Comparison of ENCODE assay signal across 1 cellular context in genomic region chr12:126432780-126433179, GRCh38.
TF ChIP-seq lines count a peak whose summit lies in the region.

No MANE protein-coding gene starts in this region.

TF ChIP-seq in SK-N-SH treated with all-trans-retinoic acid at 6 μM for 48 hours, 23 proteins besides CTCF, POLR2A, EP300 and RAD21 (continued from another document):
- TF ChIP-seq CREB5 (CRISPR knock-in tag; IDR thresholded peaks at IDR 0.05; ENCODE audit: low read depth) (no peak), POU6F1 (CRISPR knock-in tag; IDR thresholded peaks at IDR 0.05; ENCODE audit: borderline replicate concordance, low read depth) (no peak), ZNF8 (CRISPR knock-in tag; IDR thresholded peaks at IDR 0.05) (no peak), OSR1 (CRISPR knock-in tag; IDR thresholded peaks at IDR 0.05) (no peak)
